1 cellular context compared by ENCODE assay signal in genomic region chr1:145977016-145977415, GRCh38.
TF ChIP-seq lines count a peak whose summit lies in the region.

No MANE protein-coding gene starts in this region.

TF ChIP-seq in H1, 55 proteins besides CTCF, POLR2A, EP300 and RAD21:
- TF ChIP-seq SP2 (IDR thresholded peaks at IDR 0.05; ENCODE audit: low read length) (no peak), SIN3A (conservative IDR thresholded peaks at IDR 0.05 in 1 of 2, IDR thresholded peaks at IDR 0.05 in 1 of 2; ENCODE audit: low read depth in 1 of 2, low read length in 2 of 2) (no peak), ZNF274 (IDR thresholded peaks at IDR 0.05; ENCODE audit: borderline replicate concordance, extremely low read depth, low read length) (no peak), BRCA1 (IDR thresholded peaks at IDR 0.05; ENCODE audit: low read depth, low read length) (no peak), HDAC6 (IDR thresholded peaks at IDR 0.05; ENCODE audit: low read depth, low read length) (no peak), MAX (IDR thresholded peaks at IDR 0.05) (no peak), MAFK (IDR thresholded peaks at IDR 0.05; ENCODE audit: low read depth, low read length) (no peak), USF2 (IDR thresholded peaks at IDR 0.05; ENCODE audit: low read length) (no peak), POU5F1 (IDR thresholded peaks at IDR 0.05; ENCODE audit: low read depth, low read length) (no peak), RXRA (IDR thresholded peaks at IDR 0.05; ENCODE audit: insufficient read depth, low read depth, low read length) (no peak), EZH2 (IDR thresholded peaks at IDR 0.05; ENCODE audit: low read depth, low read length, severe bottlenecking) (no peak), ASH2L (IDR thresholded peaks at IDR 0.05; ENCODE audit: low read length) (no peak), SIX5 (IDR thresholded peaks at IDR 0.05; ENCODE audit: low read depth, low read length) (no peak), POLR2AphosphoS5 (IDR thresholded peaks at IDR 0.05; ENCODE audit: low read depth, low read length) (no peak), GABPA (IDR thresholded peaks at IDR 0.05; ENCODE audit: borderline replicate concordance, insufficient read depth, low read length) (no peak), CHD1 (IDR thresholded peaks at IDR 0.05; ENCODE audit: low read depth, low read length) (no peak)
TF ChIP-seq in H1: peak in this region for 0.
